ENCODE assay signal across 9 cellular contexts in the genomic region with DNA sequence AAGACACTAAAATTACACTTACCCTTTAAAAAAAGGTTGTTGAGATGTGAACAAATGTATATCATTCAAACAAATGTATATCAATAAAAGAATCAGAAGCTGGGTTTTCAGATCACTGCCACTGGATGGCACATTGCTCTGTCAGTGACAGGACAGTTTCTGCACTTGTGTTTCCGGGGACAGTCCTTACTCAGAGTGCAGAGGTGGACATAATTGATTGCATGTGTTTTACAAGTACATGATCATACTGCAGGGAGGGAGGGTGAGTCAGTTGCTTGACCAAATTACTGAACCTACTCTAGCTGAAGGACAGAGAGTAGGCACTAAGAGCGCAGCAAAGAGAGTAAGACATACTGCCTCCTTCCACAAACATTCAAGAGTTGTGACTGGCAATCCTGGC.
DNase-seq lines count a peak whose midpoint lies in the region; ATAC-seq, FAIRE-seq and TF ChIP-seq lines count a peak whose summit lies in the region.
"Had no signal": no experiment of that assay in that cellular context is flagged by ENCODE, and none has a peak within 500 bp of the region (broad histone marks: within the 10 kb centered on the region; RNA-seq: fewer than 3 reads in every experiment).

No MANE protein-coding gene starts in this region.

- no peak for TF ChIP-seq CTCF in spleen (IDR thresholded peaks at IDR 0.05 in 8 of 11, conservative IDR thresholded peaks at IDR 0.05 in 3 of 11)

- no peak for ATAC-seq in stimulated activated naive CD8-positive, alpha-beta T cell treated with anti-CD3 and anti-CD28 coated beads, Interleukin-15, amount 100 ng/mL, for 72 hours

- intact Hi-C loops in spleen (cut with DNase I; ENCODE audit: low total_unique reads) = no loop called here

- no peaks in the 10 kb centered on the region for H3K9me3 ChIP-seq in spleen
- H3K9me3 ChIP-seq: ascending aorta had no signal

- H3K4me1 ChIP-seq in spleen = no peaks in the 10 kb centered on the region

- H3K27ac Mint-ChIP-seq in stimulated activated naive CD8-positive, alpha-beta T cell treated with anti-CD3 and anti-CD28 coated beads, Interleukin-15, amount 100 ng/mL, for 72 hours = peak overlapping the region in 1 of 2 donors; percentile 82
- H3K27ac Mint-ChIP-seq: nephron had no signal

- no peaks in the 10 kb centered on the region for H3K27me3 ChIP-seq in spleen (replicated peaks in 1 of 7)
- H3K27me3 ChIP-seq: ascending aorta had no signal

- no peaks in the 10 kb centered on the region for H3K9me3 Mint-ChIP-seq in stimulated activated naive CD8-positive, alpha-beta T cell treated with anti-CD3 and anti-CD28 coated beads, Interleukin-15, amount 100 ng/mL, for 72 hours
- H3K9me3 Mint-ChIP-seq: nephron had no signal

- FAIRE-seq in RCC 7860 (lab: Jason Lieb, UNC) = no peak

- H3K4me3 Mint-ChIP-seq in stimulated activated naive CD8-positive, alpha-beta T cell treated with anti-CD3 and anti-CD28 coated beads, Interleukin-15, amount 100 ng/mL, for 72 hours = no peak overlapping the region
- H3K4me3 Mint-ChIP-seq: nephron had no signal

- H3K36me3 ChIP-seq in spleen = no peaks in the 10 kb centered on the region
- H3K36me3 ChIP-seq: ascending aorta had no signal

- 67 to 90% (median 74%) methylated on average over 2 of the region's 2 CpGs for WGBS in spleen, 5 donors

- H3K4me1 Mint-ChIP-seq in stimulated activated naive CD8-positive, alpha-beta T cell treated with anti-CD3 and anti-CD28 coated beads, Interleukin-15, amount 100 ng/mL, for 72 hours = no peaks in the 10 kb centered on the region

- H3K27ac ChIP-seq in spleen = no peak overlapping the region
- H3K27ac ChIP-seq: ascending aorta had no signal

- H3K4me3 ChIP-seq in skeletal muscle cell (ENCODE audit: low read depth, low read length) (no peak overlapping the region), spleen (no peak overlapping the region)
- H3K4me3 ChIP-seq: ascending aorta had no signal

- TF ChIP-seq POLR2A in spleen (IDR thresholded peaks at IDR 0.05) = no peak

- DNase-seq in GM04504 (ENCODE audit: low read depth) = peak; percentile 63
- peak; percentile 35 to 36 for DNase-seq in SHP77 (lab: John Stamatoyannopoulos, UW)
- DNase-seq in fibroblast of the conjunctiva (ENCODE audit: low read depth) = peak; percentile 67
- peak; percentile 23 for DNase-seq in skeletal muscle cell (ENCODE audit: low read depth)
- DNase-seq in stimulated activated naive CD8-positive, alpha-beta T cell treated with anti-CD3 and anti-CD28 coated beads, Interleukin-15, amount 100 ng/mL, for 72 hours = no peak
- DNase-seq in RCC 7860 (ENCODE audit: low spot score) = no peak
- no peak for DNase-seq in spleen

- H3K27me3 Mint-ChIP-seq in stimulated activated naive CD8-positive, alpha-beta T cell treated with anti-CD3 and anti-CD28 coated beads, Interleukin-15, amount 100 ng/mL, for 72 hours = no peaks in the 10 kb centered on the region

Comparison
In these comparisons a context has a peak if more than half of its experiments do, and no peak if none do; other contexts are left out.
1. DNase-seq: peak in GM04504 (single experiment), SHP77 (2 of 2), fibroblast of the conjunctiva (single experiment) and skeletal muscle cell (single experiment); none in stimulated activated naive CD8-positive, alpha-beta T cell treated with anti-CD3 and anti-CD28 coated beads, Interleukin-15, amount 100 ng/mL, for 72 hours (0 of 2), RCC 7860 (single experiment) and spleen (single experiment).